ENCODE assay signal across 23 cellular contexts in the genomic region with DNA sequence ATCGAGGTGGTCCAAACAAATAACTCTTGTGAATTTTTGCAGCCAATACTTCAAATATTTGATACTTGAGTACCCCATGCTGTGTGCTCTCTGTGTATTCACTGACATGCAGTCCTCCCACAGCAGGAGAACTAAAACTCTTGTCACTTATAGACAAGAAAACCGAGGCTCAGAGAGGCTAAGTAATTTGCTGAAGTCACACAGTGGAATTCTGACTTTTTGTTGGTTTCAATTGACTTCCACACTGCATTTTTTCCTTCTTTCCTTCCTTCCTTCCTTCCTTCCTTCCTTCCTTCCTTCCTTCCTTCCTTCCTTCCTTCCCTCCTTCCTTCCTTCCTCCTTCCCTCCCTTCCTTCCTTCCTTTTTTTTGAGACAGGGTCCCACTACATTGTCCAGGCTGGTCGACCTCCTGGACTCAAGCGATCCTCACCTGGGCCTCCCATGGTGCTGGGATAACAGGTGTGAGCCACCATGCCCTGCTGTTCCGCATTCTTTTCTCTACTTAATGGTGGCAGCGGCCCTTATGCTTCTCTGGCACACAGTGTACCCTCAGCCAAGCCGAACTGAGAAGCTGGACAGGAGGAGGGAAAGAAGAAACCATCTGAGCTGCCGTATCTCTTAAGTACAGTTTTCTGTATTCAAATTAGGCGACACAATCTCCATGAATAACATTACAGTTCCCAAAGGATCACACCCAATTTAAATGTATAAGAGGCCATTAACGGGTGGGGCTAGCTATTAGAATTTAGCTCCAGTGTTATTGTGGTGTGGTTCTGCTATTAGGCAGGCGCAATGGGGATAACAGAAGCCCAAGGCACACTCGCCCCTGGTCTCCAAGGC. TPM values are rescaled to one million over a fixed set of nuclear protein-coding genes. Genes with fewer than 3 reads are reported as not detected.
DNase-seq lines count a peak whose midpoint lies in the region; ATAC-seq, FAIRE-seq and TF ChIP-seq lines count a peak whose summit lies in the region.
"Had no signal": no experiment of that assay in that cellular context is flagged by ENCODE, and none has a peak within 500 bp of the region (broad histone marks: within the 10 kb centered on the region; RNA-seq: fewer than 3 reads in every experiment).

No MANE protein-coding gene starts in this region.

- FAIRE-seq in GM12891 (lab: Jason Lieb, UNC): peak; percentile 81
- FAIRE-seq: HTR-8/SVneo had no signal

- intact Hi-C loops in activated B cell treated with CpG ODN at 0.5 μM for 24 hours (cut with micrococcal nuclease): no loop called here
- intact Hi-C loops in CD4-positive, alpha-beta T cell (cut with DNase I, micrococcal nuclease): no loop called here

- TF ChIP-seq CTCF in activated B cell treated with CpG ODN at 0.5 μM for 24 hours (IDR thresholded peaks at IDR 0.05): no peak
- TF ChIP-seq CTCF in CD4-positive, alpha-beta T cell (IDR thresholded peaks at IDR 0.05): no peak

- H3K4me1 Mint-ChIP-seq in activated B cell treated with CpG ODN at 0.5 μM for 24 hours: peaks cover 93% of the 10 kb centered on the region
- peaks cover 88% of the 10 kb centered on the region for H3K4me1 Mint-ChIP-seq in stimulated activated memory B cell treated with anti-CD40 and anti-IgM and Interleukin-4, amounts not matched to agents 10 μg/mL and 1 μg/mL and 100 μg/mL, for 72 hours
- H3K4me1 Mint-ChIP-seq in CD4-positive, alpha-beta T cell (ENCODE audit: low read depth): no peaks in the 10 kb centered on the region

- H3K36me3 Mint-ChIP-seq in activated B cell treated with CpG ODN at 0.5 μM for 24 hours (ENCODE audit: low read depth): peaks cover 7% of the 10 kb centered on the region
- peaks cover 10% of the 10 kb centered on the region for H3K36me3 Mint-ChIP-seq in stimulated activated memory B cell treated with anti-CD40 and anti-IgM and Interleukin-4, amounts not matched to agents 10 μg/mL and 1 μg/mL and 100 μg/mL, for 72 hours
- no peaks in the 10 kb centered on the region for H3K36me3 Mint-ChIP-seq in CD4-positive, alpha-beta T cell (ENCODE audit: low read depth)

- no peaks in the 10 kb centered on the region for H3K27me3 ChIP-seq in CD4-positive, alpha-beta T cell (ENCODE audit: control insufficient read depth, insufficient read depth, low read length)

- DNase-seq in GM12891 (ENCODE audit: insufficient read length, low spot score) (no peak), NCI-H526 (lab: John Stamatoyannopoulos, UW) (peak; percentile 69 to 73), activated B cell treated with CpG ODN at 0.5 μM for 24 hours (no peak), foreskin melanocyte (no peak), medulla oblongata (ENCODE audit: extremely low spot score) (no peak)
- DNase-seq in CD4-positive, alpha-beta T cell: no peak
- DNase-seq: AML-193; Caco-2; H9; IMR-90; MM.1S; NCI-H1105; NCI-H1694; NCI-H2081 treated with DMSO at 0.1 percent for 48 hours; NCI-H446 treated with DMSO at 0.1 percent for 48 hours; NCI-H748 treated with DMSO at 0.1 percent for 48 hours; NK-92 treated with Interleukin-12 subunit alpha and Interleukin-12 subunit beta, amount 100 ng/mL, for 24 hours; PC-3; SIG-M5 had no signal

- no peak for TF ChIP-seq POLR2A in GM12891 (IDR thresholded peaks at IDR 0.05; ENCODE audit: low read depth, low read length)

- POLR2A ChIA-PET in activated B cell treated with CpG ODN at 0.5 μM for 24 hours (lab: Charles Lee): interaction anchor here (1.0 to 17.4 kb wide), 12 partner anchors 13 to 388 kb away, joined by 3 to 677 read pairs (median 7); a partner anchor contains a TSS
- POLR2A ChIA-PET in CD4-positive, alpha-beta T cell (lab: Charles Lee): no interaction called here

- H3K27ac ChIP-seq in CD4-positive, alpha-beta T cell (ENCODE audit: low read depth, low read length): no peak overlapping the region
- H3K27ac ChIP-seq: RWPE1 had no signal

- CTCF ChIA-PET in activated B cell treated with CpG ODN at 0.5 μM for 24 hours (lab: Charles Lee): interaction anchor here (3.5 kb wide), 1 partner anchor 24 kb away, joined by 21 read pairs; no protein-coding TSS in a partner anchor
- CTCF ChIA-PET in CD4-positive, alpha-beta T cell (lab: Charles Lee): no interaction called here

- no peaks in the 10 kb centered on the region for H3K27me3 Mint-ChIP-seq in activated B cell treated with CpG ODN at 0.5 μM for 24 hours
- no peaks in the 10 kb centered on the region for H3K27me3 Mint-ChIP-seq in stimulated activated memory B cell treated with anti-CD40 and anti-IgM and Interleukin-4, amounts not matched to agents 10 μg/mL and 1 μg/mL and 100 μg/mL, for 72 hours
- no peaks in the 10 kb centered on the region for H3K27me3 Mint-ChIP-seq in CD4-positive, alpha-beta T cell

- ATAC-seq in activated B cell treated with CpG ODN at 0.5 μM for 24 hours (ENCODE audit: low read depth): no peak
- ATAC-seq in stimulated activated memory B cell treated with anti-CD40 and anti-IgM and Interleukin-4, amounts not matched to agents 10 μg/mL and 1 μg/mL and 100 μg/mL, for 72 hours: no peak
- no peak for ATAC-seq in CD4-positive, alpha-beta T cell (ENCODE audit: poor library complexity)
- ATAC-seq: PC-3 had no signal

- H3K9me3 ChIP-seq in CD4-positive, alpha-beta T cell (ENCODE audit: control insufficient read depth, low read length): no peaks in the 10 kb centered on the region
- H3K9me3 ChIP-seq: Caco-2 had no signal

- peak overlapping the region; percentile 64 for H3K4me3 Mint-ChIP-seq in activated B cell treated with CpG ODN at 0.5 μM for 24 hours
- peak overlapping the region; percentile 23 for H3K4me3 Mint-ChIP-seq in stimulated activated memory B cell treated with anti-CD40 and anti-IgM and Interleukin-4, amounts not matched to agents 10 μg/mL and 1 μg/mL and 100 μg/mL, for 72 hours
- no peak overlapping the region for H3K4me3 Mint-ChIP-seq in CD4-positive, alpha-beta T cell
- H3K4me3 Mint-ChIP-seq: H9; T-helper 1 cell treated with Interleukin-12 subunit alpha and Interleukin-12 subunit beta and Interleukin-4 antibody, amounts not matched to agents 30 μg/mL and 1 μg/mL, for 36 hours had no signal

- H3K9me3 Mint-ChIP-seq in activated B cell treated with CpG ODN at 0.5 μM for 24 hours: no peaks in the 10 kb centered on the region
- H3K9me3 Mint-ChIP-seq in stimulated activated memory B cell treated with anti-CD40 and anti-IgM and Interleukin-4, amounts not matched to agents 10 μg/mL and 1 μg/mL and 100 μg/mL, for 72 hours: peaks cover 5% of the 10 kb centered on the region
- no peaks in the 10 kb centered on the region for H3K9me3 Mint-ChIP-seq in CD4-positive, alpha-beta T cell
- H3K9me3 Mint-ChIP-seq: H9 had no signal

- H3K27ac Mint-ChIP-seq in activated B cell treated with CpG ODN at 0.5 μM for 24 hours: peak overlapping the region; percentile 97
- H3K27ac Mint-ChIP-seq in stimulated activated memory B cell treated with anti-CD40 and anti-IgM and Interleukin-4, amounts not matched to agents 10 μg/mL and 1 μg/mL and 100 μg/mL, for 72 hours: peak overlapping the region; percentile 87
- no peak overlapping the region for H3K27ac Mint-ChIP-seq in CD4-positive, alpha-beta T cell
- H3K27ac Mint-ChIP-seq: H9; T-helper 1 cell treated with Interleukin-12 subunit alpha and Interleukin-12 subunit beta and Interleukin-4 antibody, amounts not matched to agents 30 μg/mL and 1 μg/mL, for 36 hours had no signal

TF ChIP-seq in GM12891, 5 proteins besides CTCF, POLR2A, EP300 and RAD21:
- TF ChIP-seq PAX5 (IDR thresholded peaks at IDR 0.05; ENCODE audit: insufficient read depth, low read length, severe bottlenecking) (no peak), POLR2AphosphoS5 (IDR thresholded peaks at IDR 0.05; ENCODE audit: low read depth, low read length) (no peak), POU2F2 (IDR thresholded peaks at IDR 0.05; ENCODE audit: low read depth, low read length) (no peak), SPI1 (IDR thresholded peaks at IDR 0.05; ENCODE audit: low read depth, low read length) (0 out of 2 replicates have a peak, but pooled peaks have one; percentile 16), TAF1 (IDR thresholded peaks at IDR 0.05; ENCODE audit: low read depth, low read length) (no peak)

RNA-seq across cellular contexts. Expression of a gene that starts 38.4 kb away (rescaled TPM):
- 156 TPM for polyA plus RNA-seq in GM12891 (2012; ENCODE audit: low read depth, missing spikeins)
- 315 TPM in 2 replicates for total RNA-seq in activated B cell treated with CpG ODN at 0.5 μM for 24 hours
- 10 to 100 TPM; 29.0 to 29.6 TPM for total RNA-seq in CD4-positive, alpha-beta T cell

Comparison
In these comparisons a context has a peak if more than half of its experiments do, and no peak if none do; other contexts are left out.
1. DNase-seq: peak in NCI-H526 (2 of 2); none in GM12891 (single experiment), activated B cell treated with CpG ODN at 0.5 μM for 24 hours (single experiment), foreskin melanocyte (single experiment), medulla oblongata (single experiment) and CD4-positive, alpha-beta T cell (0 of 10).
2. RNA of a gene that starts 38.4 kb away (total RNA-seq): 315 TPM in activated B cell treated with CpG ODN at 0.5 μM for 24 hours; 29.0 to 29.6 TPM in CD4-positive, alpha-beta T cell; every median in the first group is over 10 times any median in the second.